Comparison of ENCODE assay signal across 1 cellular context in the genomic region with DNA sequence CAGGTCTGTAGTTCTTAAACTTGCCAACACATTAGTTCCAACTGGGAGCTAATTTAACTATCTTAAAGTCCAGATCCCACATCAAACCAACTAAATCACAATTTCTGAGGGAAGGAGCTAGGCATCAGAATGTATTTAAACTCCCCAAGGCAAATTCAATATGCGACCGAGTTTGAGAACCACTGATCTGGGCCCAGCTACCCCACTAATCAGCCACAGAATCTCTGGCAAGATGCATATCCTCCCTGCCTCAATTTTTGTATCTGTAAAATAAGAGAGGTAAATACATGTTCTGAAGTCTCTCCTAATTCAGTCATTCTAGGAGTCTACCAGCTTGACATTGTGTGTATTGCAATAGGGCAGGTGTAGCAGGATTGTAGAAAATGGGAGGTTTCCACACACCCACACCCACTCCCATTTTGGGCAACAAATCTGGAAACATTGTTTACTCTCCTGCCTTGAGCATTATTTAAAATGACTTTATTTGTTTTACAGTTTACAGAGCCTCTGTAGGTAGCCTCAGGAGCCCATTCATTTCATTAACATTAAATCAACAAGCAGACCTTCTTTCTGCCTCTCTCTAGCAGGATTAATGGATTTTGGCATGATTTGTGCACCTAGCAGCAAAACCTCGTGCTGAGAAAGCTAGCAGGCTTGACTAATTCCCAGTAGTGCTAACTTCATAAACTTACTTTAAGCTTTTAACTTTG.
TF ChIP-seq lines count a peak whose summit lies in the region.

No MANE protein-coding gene starts in this region.

TF ChIP-seq in HepG2, 621 proteins besides CTCF, POLR2A, EP300 and RAD21 (continued from another document):
- TF ChIP-seq, protein P1, sequence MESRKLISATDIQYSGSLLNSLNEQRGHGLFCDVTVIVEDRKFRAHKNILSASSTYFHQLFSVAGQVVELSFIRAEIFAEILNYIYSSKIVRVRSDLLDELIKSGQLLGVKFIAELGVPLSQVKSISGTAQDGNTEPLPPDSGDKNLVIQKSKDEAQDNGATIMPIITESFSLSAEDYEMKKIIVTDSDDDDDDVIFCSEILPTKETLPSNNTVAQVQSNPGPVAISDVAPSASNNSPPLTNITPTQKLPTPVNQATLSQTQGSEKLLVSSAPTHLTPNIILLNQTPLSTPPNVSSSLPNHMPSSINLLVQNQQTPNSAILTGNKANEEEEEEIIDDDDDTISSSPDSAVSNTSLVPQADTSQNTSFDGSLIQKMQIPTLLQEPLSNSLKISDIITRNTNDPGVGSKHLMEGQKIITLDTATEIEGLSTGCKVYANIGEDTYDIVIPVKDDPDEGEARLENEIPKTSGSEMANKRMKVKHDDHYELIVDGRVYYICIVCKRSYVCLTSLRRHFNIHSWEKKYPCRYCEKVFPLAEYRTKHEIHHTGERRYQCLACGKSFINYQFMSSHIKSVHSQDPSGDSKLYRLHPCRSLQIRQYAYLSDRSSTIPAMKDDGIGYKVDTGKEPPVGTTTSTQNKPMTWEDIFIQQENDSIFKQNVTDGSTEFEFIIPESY (CRISPR knock-in tag; IDR thresholded peaks at IDR 0.05), result no peak
- TF ChIP-seq ATF1 (CRISPR knock-in tag; IDR thresholded peaks at IDR 0.05) (no peak), ZNF343 (CRISPR knock-in tag; IDR thresholded peaks at IDR 0.05) (no peak), FOXA3 (CRISPR knock-in tag; IDR thresholded peaks at IDR 0.05) (no peak), AKNA (CRISPR knock-in tag; IDR thresholded peaks at IDR 0.05; ENCODE audit: borderline replicate concordance) (no peak), ETV6 (CRISPR knock-in tag; conservative IDR thresholded peaks at IDR 0.05) (no peak), ZNF879 (CRISPR knock-in tag; IDR thresholded peaks at IDR 0.05) (no peak), KDM2A (CRISPR knock-in tag; IDR thresholded peaks at IDR 0.05; ENCODE audit: borderline replicate concordance, low read depth) (no peak), HIC2 (CRISPR knock-in tag; IDR thresholded peaks at IDR 0.05; ENCODE audit: low read depth) (no peak), ATF7-NPFF (CRISPR knock-in tag; IDR thresholded peaks at IDR 0.05; ENCODE audit: low read depth) (no peak), SNAPC4 (CRISPR knock-in tag; IDR thresholded peaks at IDR 0.05) (no peak), RNF2 (conservative IDR thresholded peaks at IDR 0.05; ENCODE audit: low read depth) (no peak)
- TF ChIP-seq, protein P2, sequence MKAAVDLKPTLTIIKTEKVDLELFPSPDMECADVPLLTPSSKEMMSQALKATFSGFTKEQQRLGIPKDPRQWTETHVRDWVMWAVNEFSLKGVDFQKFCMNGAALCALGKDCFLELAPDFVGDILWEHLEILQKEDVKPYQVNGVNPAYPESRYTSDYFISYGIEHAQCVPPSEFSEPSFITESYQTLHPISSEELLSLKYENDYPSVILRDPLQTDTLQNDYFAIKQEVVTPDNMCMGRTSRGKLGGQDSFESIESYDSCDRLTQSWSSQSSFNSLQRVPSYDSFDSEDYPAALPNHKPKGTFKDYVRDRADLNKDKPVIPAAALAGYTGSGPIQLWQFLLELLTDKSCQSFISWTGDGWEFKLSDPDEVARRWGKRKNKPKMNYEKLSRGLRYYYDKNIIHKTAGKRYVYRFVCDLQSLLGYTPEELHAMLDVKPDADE (CRISPR knock-in tag; IDR thresholded peaks at IDR 0.05), result no peak
